ENCODE assay signal across 8 cellular contexts in genomic region chr19:45927565-45928261, GRCh38. TPM values are rescaled to one million over a fixed set of nuclear protein-coding genes. Genes with fewer than 3 reads are reported as not detected.
DNase-seq lines count a peak whose midpoint lies in the region; ATAC-seq, FAIRE-seq and TF ChIP-seq lines count a peak whose summit lies in the region.

No MANE protein-coding gene starts in this region.

- peak; percentile 97 for DNase-seq in HuH-7 (ENCODE audit: low spot score)
- peak; percentile 82 for DNase-seq in NOMO-1 treated with dmso at 0.1 percent for 144 hours (lab: John Stamatoyannopoulos, UW; ENCODE audit: unreplicated experiment)
- peak; percentile 49 to 62 (median 57) for DNase-seq in activated CD8-positive, alpha-beta memory T cell treated with anti-CD3 and anti-CD28 coated beads for 48 hours (ENCODE audit: low read depth in 2 of 3, low spot score in 2 of 3)
- DNase-seq in epithelial cell of proximal tubule (ENCODE audit: low read depth): no peak
- DNase-seq in mucosa of descending colon: peak; percentile 88 to 97 (median 89)
- peak; percentile 69 to 78 for DNase-seq in stimulated activated CD8-positive, alpha-beta memory T cell treated with anti-CD3 and anti-CD28 coated beads, Interleukin-7, amount 100 ng/mL, for 1 hour (ENCODE audit: low read depth in 2 of 2)

- TF ChIP-seq CTCF in epithelial cell of proximal tubule (conservative IDR thresholded peaks at IDR 0.05; ENCODE audit: low read depth, low read length): peak; percentile 3
- TF ChIP-seq CTCF in mucosa of descending colon (IDR thresholded peaks at IDR 0.05): no peak

- peak; percentile 59 for ATAC-seq in GM18511 (IDR thresholded peaks at IDR 0.05; ENCODE audit: unreplicated experiment)
- peak; percentile 99 for ATAC-seq in mucosa of descending colon

- peaks cover 3% of the 10 kb centered on the region for H3K4me1 ChIP-seq in mucosa of descending colon (ENCODE audit: low read depth)

- FAIRE-seq in A204.1 (lab: Jason Lieb, UNC): peak; percentile 23

- intact Hi-C loops in mucosa of descending colon (cut with DNase I, micrococcal nuclease): no loop called here

- H3K9me3 ChIP-seq in mucosa of descending colon: no peaks in the 10 kb centered on the region

- peak overlapping the region; percentile 14 for H3K4me3 ChIP-seq in epithelial cell of proximal tubule (ENCODE audit: low read depth, low read length)
- no peak overlapping the region for H3K4me3 ChIP-seq in mucosa of descending colon

- no peaks in the 10 kb centered on the region for H3K36me3 ChIP-seq in mucosa of descending colon (ENCODE audit: low read depth)

RNA-seq across cellular contexts. Expression of gene NANOS2, which starts 13.1 kb away (rescaled TPM):
- total RNA-seq in epithelial cell of proximal tubule (not detected in 2 replicates), mucosa of descending colon (not detected)

RNA-seq across cellular contexts. Expression of gene MYPOP, which starts 25.3 kb away (rescaled TPM):
- total RNA-seq in epithelial cell of proximal tubule (1.3 and 2.0 TPM in 2 replicates), mucosa of descending colon (10 to 100 TPM in 2 of 3 donors, 1 to 10 TPM in 1; 9.2 to 13.7 (median 10.2) TPM)

RNA-seq across cellular contexts. Expression of gene IRF2BP1, which starts 41.8 kb away (rescaled TPM):
- total RNA-seq in epithelial cell of proximal tubule (26.8 and 31.2 TPM in 2 replicates), mucosa of descending colon (10 to 100 TPM; 19.0 to 33.7 (median 19.8) TPM)

RNA-seq across cellular contexts. Expression of gene NOVA2, which starts 46.0 kb away (rescaled TPM):
- total RNA-seq in epithelial cell of proximal tubule (not detected in 2 replicates), mucosa of descending colon (1 to 10 TPM in 2 of 3 donors, under 1 TPM in 1; 0.55 to 3.0 (median 1.3) TPM)
